Comparison of ENCODE assay signal across 1 cellular context in genomic region chr14:99883866-99884650, GRCh38.
TF ChIP-seq lines count a peak whose summit lies in the region.

No MANE protein-coding gene starts in this region.

TF ChIP-seq in WTC11, 78 proteins besides CTCF, POLR2A, EP300 and RAD21 (continued from another document):
- TF ChIP-seq AFF4 (CRISPR knock-in tag; IDR thresholded peaks at IDR 0.05; ENCODE audit: borderline replicate concordance) (no peak), NR3C1 (CRISPR knock-in tag; conservative IDR thresholded peaks at IDR 0.05; ENCODE audit: low read depth) (no peak), NFE2L1 (CRISPR knock-in tag; IDR thresholded peaks at IDR 0.05) (no peak), ZMAT4 (CRISPR knock-in tag; IDR thresholded peaks at IDR 0.05) (no peak), OVOL2 (CRISPR knock-in tag; IDR thresholded peaks at IDR 0.05; ENCODE audit: borderline replicate concordance) (no peak), ARID4B (CRISPR knock-in tag; IDR thresholded peaks at IDR 0.05; ENCODE audit: borderline replicate concordance) (no peak), STAT6 (CRISPR knock-in tag; conservative IDR thresholded peaks at IDR 0.05; ENCODE audit: low read depth) (no peak), MYBL2 (CRISPR knock-in tag; IDR thresholded peaks at IDR 0.05) (no peak), ATF1 (CRISPR knock-in tag; IDR thresholded peaks at IDR 0.05) (no peak), MAX (CRISPR knock-in tag; IDR thresholded peaks at IDR 0.05) (no peak), ZNF396 (CRISPR knock-in tag; IDR thresholded peaks at IDR 0.05; ENCODE audit: borderline replicate concordance) (no peak), SMAD3 (CRISPR knock-in tag; IDR thresholded peaks at IDR 0.05; ENCODE audit: borderline replicate concordance) (no peak), SP1 (CRISPR knock-in tag; conservative IDR thresholded peaks at IDR 0.05) (no peak)
